In genomic region chr1:26408604-26409003, GRCh38 we compare ENCODE assay signal across 8 cellular contexts. TPM values are rescaled to one million over a fixed set of nuclear protein-coding genes. Genes with fewer than 3 reads are reported as not detected.
A peak's percentile ranks its signal among the peaks of the same experiment; 100 is the strongest.
DNase-seq lines count a peak whose midpoint lies in the region; ATAC-seq, FAIRE-seq and TF ChIP-seq lines count a peak whose summit lies in the region.

No MANE protein-coding gene starts in this region.

- H3K36me3 Mint-ChIP-seq in natural killer cell, result no peaks in the 10 kb centered on the region

- DNase-seq in Daoy (ENCODE audit: low read depth) (peak; percentile 84), NOMO-1 (lab: John Stamatoyannopoulos, UW; ENCODE audit: unreplicated experiment in 2 of 2) (peak; percentile 29 to 40), activated T-cell treated with anti-CD3 and anti-CD28 coated beads for 4 hours (peak; percentile 74), fibroblast of mammary gland (ENCODE audit: low read depth) (peak; percentile 66), natural killer cell (peak; percentile 79), D721Med (ENCODE audit: insufficient read length, low spot score) (no peak)
- peak; percentile 53 to 89 (median 76) for DNase-seq in stimulated activated naive CD4-positive, alpha-beta T cell (lab: John Stamatoyannopoulos, UW)

- no peak overlapping the region for H3K27ac Mint-ChIP-seq in natural killer cell

- no peak for FAIRE-seq in D721Med (lab: Jason Lieb, UNC)

- intact Hi-C loops in natural killer cell (cut with micrococcal nuclease), result no loop called here

- TF ChIP-seq CTCF in fibroblast of mammary gland (conservative IDR thresholded peaks at IDR 0.05; ENCODE audit: control insufficient read depth, insufficient read depth, low read depth, low read length), result no peak
- TF ChIP-seq CTCF in natural killer cell (IDR thresholded peaks at IDR 0.05), result no peak
- TF ChIP-seq CTCF in D721Med (IDR thresholded peaks at IDR 0.05; ENCODE audit: insufficient read depth, missing control alignments), result no peak

- no peaks in the 10 kb centered on the region for H3K9me3 Mint-ChIP-seq in natural killer cell

- peaks cover 56 to 70% of the 10 kb centered on the region in 2 donors for H3K27me3 Mint-ChIP-seq in natural killer cell (ENCODE audit: low read depth in 2 of 2)

- ATAC-seq in natural killer cell, result peak; percentile 86 to 99 (median 97)
- ATAC-seq in HG03571 (IDR thresholded peaks at IDR 0.05; ENCODE audit: unreplicated experiment), result no peak

- no peak overlapping the region for H3K4me3 ChIP-seq in fibroblast of mammary gland (ENCODE audit: control insufficient read depth, low read depth, low read length)

- no peak overlapping the region for H3K4me3 Mint-ChIP-seq in natural killer cell

- H3K4me1 Mint-ChIP-seq in natural killer cell, result peaks cover 9 to 29% of the 10 kb centered on the region in 2 donors

RNA-seq across cellular contexts. Expression of gene LIN28A, which starts 2.0 kb away (rescaled TPM):
- total RNA-seq in Daoy (2014; rRNA removed; shearing (Covaris generic)), result 0.86 TPM in 1 of 2 replicates, not detected in the other
- total RNA-seq in natural killer cell, result not detected

RNA-seq across cellular contexts. Expression of gene DHDDS, which starts 23.5 kb away (rescaled TPM):
- total RNA-seq in Daoy (2014; rRNA removed; shearing (Covaris generic)), result 44.9 and 55.4 TPM in 2 replicates
- 10 to 100 TPM; 39.6 to 48.6 (median 43.4) TPM for total RNA-seq in natural killer cell

RNA-seq across cellular contexts. Expression of gene ZNF683, which starts 36.1 kb away (rescaled TPM):
- not detected in 2 replicates for total RNA-seq in Daoy (2014; rRNA removed; shearing (Covaris generic))
- 10 to 100 TPM in 2 of 3 donors, 1 to 10 TPM in 1; 9.6 to 38.2 (median 19.7) TPM for total RNA-seq in natural killer cell

RNA-seq across cellular contexts. Expression of gene CRYBG2, which starts 54.7 kb away (rescaled TPM):
- 0.34 and 0.51 TPM in 2 replicates for total RNA-seq in Daoy (2014; rRNA removed; shearing (Covaris generic))
- 1 to 10 TPM; 2.5 to 5.8 (median 3.2) TPM for total RNA-seq in natural killer cell

Comparison
In these comparisons a context has a peak if more than half of its experiments do, and no peak if none do; other contexts are left out.
1. RNA of gene ZNF683, which starts 36.1 kb away (total RNA-seq): 9.6 to 38.2 TPM in natural killer cell; not detected in Daoy; every median in the first group is over 10 times any median in the second.